In genomic region chr3:29279276-29279675, GRCh38 we compare ENCODE assay signal across 13 cellular contexts. TPM values are rescaled to one million over a fixed set of nuclear protein-coding genes. Genes with fewer than 3 reads are reported as not detected.
DNase-seq lines count a peak whose midpoint lies in the region; ATAC-seq and TF ChIP-seq lines count a peak whose summit lies in the region.
"Had no signal": no experiment of that assay in that cellular context is flagged by ENCODE, and none has a peak within 500 bp of the region (broad histone marks: within the 10 kb centered on the region; RNA-seq: fewer than 3 reads in every experiment).

No MANE protein-coding gene starts in this region.

- TF ChIP-seq EP300 in SK-N-SH (IDR thresholded peaks at IDR 0.05; ENCODE audit: borderline replicate concordance in 1 of 2, low read depth in 1 of 2, low read length in 1 of 2): no peak

- H3K36me3 Mint-ChIP-seq in endothelial cell (ENCODE audit: low read depth, unreplicated experiment) (no peaks in the 10 kb centered on the region), nephron progenitor cell (ENCODE audit: low read depth) (peaks cover 4% of the 10 kb centered on the region)

- CTCF ChIA-PET in SK-N-SH (lab: Yijun Ruan, JAX): interaction anchor here (1.2 to 3.5 kb wide), 4 partner anchors 134 to 364 kb away, joined by 3 to 35 read pairs (median 4); no protein-coding TSS in a partner anchor

- H3K4me1 ChIP-seq in SK-N-SH (ENCODE audit: control insufficient read depth in 1 of 2, insufficient read depth in 2 of 2, low read depth in 1 of 2, low read length in 1 of 2) (peaks cover 9 to 20% of the 10 kb centered on the region in 2 experiments; a peak in 3 of 4 replicates), upper lobe of right lung (no peaks in the 10 kb centered on the region)

- peaks cover 29% of the 10 kb centered on the region for H3F3A ChIP-seq in SK-N-SH (replicated peaks; ENCODE audit: insufficient read depth)

- H3K9me3 Mint-ChIP-seq in endothelial cell (ENCODE audit: unreplicated experiment) (no peaks in the 10 kb centered on the region), nephron progenitor cell (no peaks in the 10 kb centered on the region)
- H3K9me3 Mint-ChIP-seq: activated T-helper 17 cell treated with anti-CD3 and anti-CD28 coated beads, Interleukin-2, amount 50 U/mL, for 72 hours had no signal

- H3K36me3 ChIP-seq in SK-N-SH (replicated peaks in 1 of 2; ENCODE audit: control insufficient read depth in 1 of 2, insufficient read depth in 2 of 2, low read length in 1 of 2) (no peaks in the 10 kb centered on the region), upper lobe of right lung (no peaks in the 10 kb centered on the region)

- H3K9me2 ChIP-seq in SK-N-SH: no peaks in the 10 kb centered on the region

- H3K9ac ChIP-seq in SK-N-SH: peak overlapping the region; percentile 95

- intact Hi-C loops in upper lobe of right lung (cut with DNase I): no loop called here
- intact Hi-C loops in posterior vena cava (cut with DNase I): loop anchor here in 1 of 2 donors (10.0 kb wide), 1 partner anchor 486 kb away; no protein-coding TSS in a partner anchor

- TF ChIP-seq RAD21 in SK-N-SH (IDR thresholded peaks at IDR 0.05; ENCODE audit: low read length): no peak

- peaks cover 37% of the 10 kb centered on the region for H3K4me1 Mint-ChIP-seq in endothelial cell (ENCODE audit: unreplicated experiment)
- peaks cover 67% of the 10 kb centered on the region for H3K4me1 Mint-ChIP-seq in nephron progenitor cell
- H3K4me1 Mint-ChIP-seq: activated T-helper 17 cell treated with anti-CD3 and anti-CD28 coated beads, Interleukin-2, amount 50 U/mL, for 72 hours had no signal

- H3K27me3 ChIP-seq in SK-N-SH (ENCODE audit: insufficient read depth) (no peaks in the 10 kb centered on the region), upper lobe of right lung (no peaks in the 10 kb centered on the region)

- H3K27me3 Mint-ChIP-seq in endothelial cell (ENCODE audit: unreplicated experiment): peaks cover 2% of the 10 kb centered on the region
- H3K27me3 Mint-ChIP-seq in nephron progenitor cell (ENCODE audit: low read depth, poor library complexity): no peaks in the 10 kb centered on the region

- H3K4me3 ChIP-seq in SK-N-SH (ENCODE audit: low read depth in 2 of 2, low read length in 1 of 2) (peak overlapping the region; percentile 72 to 83), upper lobe of right lung (peak overlapping the region; percentile 66)

- ATAC-seq in SK-N-SH treated with all-trans-retinoic acid at 6 μM for 48 hours (no peak), upper lobe of right lung (no peak), GM18867 (IDR thresholded peaks at IDR 0.05; ENCODE audit: unreplicated experiment) (no peak)
- ATAC-seq: activated CD8-positive, alpha-beta T cell treated with anti-CD3 and anti-CD28 coated beads, Interleukin-2, amount 10 ng/mL, durations not matched to agents 7 days and 5 days; activated T-helper 17 cell treated with anti-CD3 and anti-CD28 coated beads, Interleukin-2, amount 50 U/mL, for 72 hours had no signal

- DNase-seq in SK-N-SH: no peak
- DNase-seq in endothelial cell (ENCODE audit: low spot score): no peak
- DNase-seq in nephron progenitor cell: no peak
- DNase-seq in upper lobe of right lung: no peak
- no peak for DNase-seq in posterior vena cava (ENCODE audit: low spot score)
- DNase-seq in substantia nigra (lab: John Stamatoyannopoulos, UW): no peak
- DNase-seq: 8988T; activated CD8-positive, alpha-beta T cell treated with anti-CD3 and anti-CD28 coated beads, Interleukin-2, amount 10 ng/mL, durations not matched to agents 7 days and 5 days; NCI-H345; stimulated activated naive CD4-positive, alpha-beta T cell treated with Interleukin-2 at 50 U/mL for 16 hours had no signal

- POLR2A ChIA-PET in SK-N-SH (lab: Yijun Ruan, JAX): interaction anchor here (1.4 to 1.7 kb wide), 3 partner anchors 58 to 364 kb away, joined by 3 to 6 read pairs (median 6); no protein-coding TSS in a partner anchor

- H3K27ac ChIP-seq in SK-N-SH (ENCODE audit: low read depth in 2 of 2, low read length in 1 of 2): peak overlapping the region; percentile 95 to 96
- peak overlapping the region; percentile 6 for H3K27ac ChIP-seq in upper lobe of right lung
- no peak overlapping the region for H3K27ac ChIP-seq in substantia nigra (ENCODE audit: low read depth, low read length, poor library complexity, severe bottlenecking)

- H3K27ac Mint-ChIP-seq in endothelial cell (ENCODE audit: unreplicated experiment) (peak overlapping the region; percentile 14), nephron progenitor cell (peak overlapping the region; percentile 67)
- H3K27ac Mint-ChIP-seq: activated CD8-positive, alpha-beta T cell treated with anti-CD3 and anti-CD28 coated beads, Interleukin-2, amount 10 ng/mL, durations not matched to agents 7 days and 5 days; activated T-helper 17 cell treated with anti-CD3 and anti-CD28 coated beads, Interleukin-2, amount 50 U/mL, for 72 hours had no signal

- H4K20me1 ChIP-seq in SK-N-SH (ENCODE audit: insufficient read depth): no peaks in the 10 kb centered on the region

- H2AFZ ChIP-seq in SK-N-SH (ENCODE audit: low read depth): peak overlapping the region; percentile 90; the same call in 1 of the 2 replicates

- 67% methylated on average over 4 of the region's 4 CpGs for WGBS in SK-N-SH (ENCODE audit: low lambda C conversion rate)

- peak overlapping the region; percentile 88 for H3K4me2 ChIP-seq in SK-N-SH

- no peaks in the 10 kb centered on the region for H3K9me3 ChIP-seq in SK-N-SH
- H3K9me3 ChIP-seq in upper lobe of right lung: no peaks in the 10 kb centered on the region

- no peak overlapping the region for H3K4me3 Mint-ChIP-seq in endothelial cell (ENCODE audit: unreplicated experiment)
- H3K4me3 Mint-ChIP-seq in nephron progenitor cell: peak overlapping the region; percentile 72
- H3K4me3 Mint-ChIP-seq: activated CD8-positive, alpha-beta T cell treated with anti-CD3 and anti-CD28 coated beads, Interleukin-2, amount 10 ng/mL, durations not matched to agents 7 days and 5 days; activated T-helper 17 cell treated with anti-CD3 and anti-CD28 coated beads, Interleukin-2, amount 50 U/mL, for 72 hours had no signal

- peaks cover 44% of the 10 kb centered on the region for H3K79me2 ChIP-seq in SK-N-SH (ENCODE audit: insufficient read depth)

- TF ChIP-seq CTCF in SK-N-SH (IDR thresholded peaks at IDR 0.05) (no peak), endothelial cell (IDR thresholded peaks at IDR 0.05; ENCODE audit: unreplicated experiment) (no peak), nephron progenitor cell (IDR thresholded peaks at IDR 0.05) (no peak), upper lobe of right lung (IDR thresholded peaks at IDR 0.05) (no peak)

TF ChIP-seq in SK-N-SH, 30 proteins besides CTCF, POLR2A, EP300 and RAD21 (continues in another document):
- TF ChIP-seq NRF1 (IDR thresholded peaks at IDR 0.05; ENCODE audit: low read depth, low read length) (no peak), PBX3 (IDR thresholded peaks at IDR 0.05) (no peak), JUND (IDR thresholded peaks at IDR 0.05) (no peak), IRF3 (IDR thresholded peaks at IDR 0.05; ENCODE audit: low read depth, low read length) (no peak)

TF ChIP-seq in SK-N-SH treated with all-trans-retinoic acid at 6 μM for 48 hours, 23 proteins besides CTCF, POLR2A, EP300 and RAD21 (continues in another document):
- no peak for TF ChIP-seq ARNTL (CRISPR knock-in tag; IDR thresholded peaks at IDR 0.05; ENCODE audit: borderline replicate concordance, low read depth)
- TF ChIP-seq OSR1 (CRISPR knock-in tag; IDR thresholded peaks at IDR 0.05): no peak
- TF ChIP-seq TSHZ2 (CRISPR knock-in tag; IDR thresholded peaks at IDR 0.05): no peak
- TF ChIP-seq ZNF70 (CRISPR knock-in tag; IDR thresholded peaks at IDR 0.05): no peak
- TF ChIP-seq TOX (CRISPR knock-in tag; IDR thresholded peaks at IDR 0.05; ENCODE audit: borderline replicate concordance): no peak
- no peak for TF ChIP-seq BACH2 (CRISPR knock-in tag; IDR thresholded peaks at IDR 0.05; ENCODE audit: borderline replicate concordance)
- TF ChIP-seq RARB (CRISPR knock-in tag; IDR thresholded peaks at IDR 0.05): no peak
- TF ChIP-seq ZFP30 (CRISPR knock-in tag; IDR thresholded peaks at IDR 0.05): no peak
- no peak for TF ChIP-seq ESRRG (CRISPR knock-in tag; IDR thresholded peaks at IDR 0.05)

RNA-seq across cellular contexts. Expression of gene RBMS3, which starts 1.6 kb away (rescaled TPM):
- polyA plus RNA-seq in SK-N-SH (2012; rRNA removed): 8.2 and 9.9 TPM in 2 replicates
- polyA plus RNA-seq in SK-N-SH (2012; cell fraction: cytosol; rRNA removed): 6.5 and 8.0 TPM in 2 replicates
- 15.1 and 25.1 TPM in 2 replicates for polyA plus RNA-seq in SK-N-SH (2012; cell fraction: nucleus; rRNA removed)
- total RNA-seq in endothelial cell (ENCODE audit: unreplicated experiment): 30.9 TPM
- 85.9 TPM for total RNA-seq in upper lobe of right lung
- 100 to 1,000 TPM in 1 of 2 donors, 10 to 100 TPM in 1; 87.1 to 109 TPM for total RNA-seq in posterior vena cava
